In genomic region chr15:97933589-97933988, GRCh38 we compare ENCODE assay signal across 25 cellular contexts. TPM values are rescaled to one million over a fixed set of nuclear protein-coding genes. Genes with fewer than 3 reads are reported as not detected.
A peak's percentile ranks its signal among the peaks of the same experiment; 100 is the strongest.
DNase-seq lines count a peak whose midpoint lies in the region; ATAC-seq, FAIRE-seq and TF ChIP-seq lines count a peak whose summit lies in the region.
"Had no signal": no experiment of that assay in that cellular context is flagged by ENCODE, and none has a peak within 500 bp of the region (broad histone marks: within the 10 kb centered on the region; RNA-seq: fewer than 3 reads in every experiment).

No MANE protein-coding gene starts in this region.

- intact Hi-C loops in mammary epithelial cell (cut with micrococcal nuclease), result no loop called here
- intact Hi-C loops in upper lobe of right lung (cut with DNase I), result no loop called here

- no peaks in the 10 kb centered on the region for H3K36me3 Mint-ChIP-seq in astrocyte (ENCODE audit: low read depth, unreplicated experiment)
- H3K36me3 Mint-ChIP-seq: CD14-positive monocyte; CD4-positive, CD25-positive, alpha-beta regulatory T cell; CD8-positive, alpha-beta memory T cell had no signal

- H3K27ac ChIP-seq in BLaER1 (no peak overlapping the region), astrocyte (ENCODE audit: low read depth, low read length) (no peak overlapping the region), mammary epithelial cell (ENCODE audit: insufficient read depth, low read depth, low read length) (no peak overlapping the region), upper lobe of right lung (no peak overlapping the region)

- in situ Hi-C loops in mammary epithelial cell (cut with MboI; ENCODE audit: low sequenced_read_pairs in 2 of 2), result no loop called here

- CTCF ChIA-PET in mammary epithelial cell (lab: Charles Lee; ENCODE audit: low non-redundant PET), result no interaction called here

- peak; percentile 63 for FAIRE-seq in astrocyte (lab: Jason Lieb, UNC)
- FAIRE-seq: A204.1, GM12878, GM12892, GM18507 had no signal

- no peak for TF ChIP-seq CTCF in astrocyte (IDR thresholded peaks at IDR 0.05; ENCODE audit: insufficient read depth, low read depth, low read length)
- TF ChIP-seq CTCF in mammary epithelial cell (conservative IDR thresholded peaks at IDR 0.05 in 1 of 2, IDR thresholded peaks at IDR 0.05 in 1 of 2; ENCODE audit: extremely low read depth in 1 of 2, insufficient read depth in 1 of 2, low read depth in 1 of 2, low read length in 2 of 2), result no peak
- TF ChIP-seq CTCF in upper lobe of right lung (IDR thresholded peaks at IDR 0.05), result no peak

- no TSS peak for BruUV-seq in mammary epithelial cell (replicated peaks; lab: Mats Ljungman, UMichigan)

- 27% methylated on average over 1 of the region's 1 CpG for WGBS in mammary epithelial cell (ENCODE audit: low coverage, missing lambda C conversion rate)

- H2AFZ ChIP-seq in astrocyte (ENCODE audit: low read depth, low read length) (no peak overlapping the region), mammary epithelial cell (ENCODE audit: low read depth, low read length) (no peak overlapping the region)

- peaks cover 38% of the 10 kb centered on the region for H3K9me3 ChIP-seq in BLaER1
- H3K9me3 ChIP-seq in astrocyte (ENCODE audit: insufficient read depth, low read depth, low read length), result no peaks in the 10 kb centered on the region
- peaks cover 5% of the 10 kb centered on the region for H3K9me3 ChIP-seq in mammary epithelial cell (replicated peaks; ENCODE audit: insufficient read depth, low read length)
- no peaks in the 10 kb centered on the region for H3K9me3 ChIP-seq in upper lobe of right lung

- H3K4me3 Mint-ChIP-seq in astrocyte (ENCODE audit: unreplicated experiment), result no peak overlapping the region
- H3K4me3 Mint-ChIP-seq: B cell; CD14-positive monocyte; CD4-positive, alpha-beta memory T cell; CD4-positive, CD25-positive, alpha-beta regulatory T cell; CD8-positive, alpha-beta memory T cell had no signal

- no peaks in the 10 kb centered on the region for H3K27me3 ChIP-seq in BLaER1
- no peaks in the 10 kb centered on the region for H3K27me3 ChIP-seq in astrocyte (ENCODE audit: insufficient read depth, low read length)
- no peaks in the 10 kb centered on the region for H3K27me3 ChIP-seq in mammary epithelial cell (ENCODE audit: insufficient read depth, low read length)
- H3K27me3 ChIP-seq in upper lobe of right lung, result no peaks in the 10 kb centered on the region

- no peaks in the 10 kb centered on the region for H3K79me2 ChIP-seq in astrocyte (ENCODE audit: insufficient read depth, low read length)
- H3K79me2 ChIP-seq in mammary epithelial cell (ENCODE audit: insufficient read depth, low read length), result no peaks in the 10 kb centered on the region

- H3K36me3 ChIP-seq in BLaER1 (0 out of 2 replicates have a peak, but pooled peaks cover 5% of the 10 kb centered on the region), astrocyte (ENCODE audit: insufficient read depth, low read length) (no peaks in the 10 kb centered on the region), mammary epithelial cell (ENCODE audit: insufficient read depth, low read length) (no peaks in the 10 kb centered on the region), upper lobe of right lung (no peaks in the 10 kb centered on the region)

- H4K20me1 ChIP-seq in BLaER1 (no peaks in the 10 kb centered on the region), astrocyte (ENCODE audit: insufficient read depth, low read length) (no peaks in the 10 kb centered on the region), mammary epithelial cell (ENCODE audit: insufficient read depth, low read length) (no peaks in the 10 kb centered on the region)

- no peak overlapping the region for H3K9ac ChIP-seq in BLaER1
- no peak overlapping the region for H3K9ac ChIP-seq in astrocyte (ENCODE audit: low read length)
- no peak overlapping the region for H3K9ac ChIP-seq in mammary epithelial cell (ENCODE audit: insufficient read depth, low read length)

- DNase-seq in astrocyte (ENCODE audit: low read depth) (no peak), mammary epithelial cell (no peak), mucosa of gallbladder (ENCODE audit: low spot score) (no peak), upper lobe of right lung (no peak)
- DNase-seq: 8988T; AML-193; C1 segment of cervical spinal cord; CD4-positive, alpha-beta memory T cell; CD4-positive, CD25-positive, alpha-beta regulatory T cell; CD8-positive, alpha-beta memory T cell; COR-L47; DMS 273 treated with DMSO at 0.1 percent for 48 hours; DMS153; DMS53; DMS79; DND-41; EL; GDM1 had no signal

- peaks cover 15% of the 10 kb centered on the region for H3K9me3 Mint-ChIP-seq in astrocyte (ENCODE audit: unreplicated experiment)

- H3K4me2 ChIP-seq in BLaER1 (no peak overlapping the region), astrocyte (ENCODE audit: low read length) (no peak overlapping the region), mammary epithelial cell (ENCODE audit: insufficient read depth, low read depth, low read length) (no peak overlapping the region)

- H3K4me1 ChIP-seq in BLaER1 (no peaks in the 10 kb centered on the region), astrocyte (ENCODE audit: insufficient read depth, low read length) (no peaks in the 10 kb centered on the region), mammary epithelial cell (ENCODE audit: insufficient read depth, low read length) (no peaks in the 10 kb centered on the region), upper lobe of right lung (no peaks in the 10 kb centered on the region)

- ATAC-seq in upper lobe of right lung, result no peak
- ATAC-seq: GM12878 had no signal

- H3K4me3 ChIP-seq in BLaER1 (0 out of 2 replicates have a peak overlapping the region, but pooled peaks have one; percentile 13), astrocyte (ENCODE audit: insufficient read depth, low read depth, low read length) (no peak overlapping the region), mammary epithelial cell (replicated peaks in 1 of 3; ENCODE audit: insufficient read depth in 1 of 3, low read depth in 2 of 3, low read length in 3 of 3) (no peak overlapping the region), upper lobe of right lung (no peak overlapping the region)
- H3K4me3 ChIP-seq: GM12878 had no signal

- no peak overlapping the region for H3K27ac Mint-ChIP-seq in astrocyte (ENCODE audit: unreplicated experiment)
- H3K27ac Mint-ChIP-seq: B cell; CD14-positive monocyte; CD4-positive, alpha-beta memory T cell; CD4-positive, CD25-positive, alpha-beta regulatory T cell; CD8-positive, alpha-beta memory T cell had no signal

- dilution Hi-C loops in mammary epithelial cell (cut with HindIII; ENCODE audit: low sequenced_read_pairs), result no loop called here

- H3K4me1 Mint-ChIP-seq in astrocyte (ENCODE audit: low read depth, unreplicated experiment), result no peaks in the 10 kb centered on the region
- H3K4me1 Mint-ChIP-seq: B cell; CD14-positive monocyte; CD4-positive, alpha-beta memory T cell; CD4-positive, CD25-positive, alpha-beta regulatory T cell; CD8-positive, alpha-beta memory T cell had no signal

- H3K27me3 Mint-ChIP-seq in astrocyte (ENCODE audit: low read depth, unreplicated experiment), result no peaks in the 10 kb centered on the region
- H3K27me3 Mint-ChIP-seq: B cell; CD4-positive, alpha-beta memory T cell; CD4-positive, CD25-positive, alpha-beta regulatory T cell had no signal

RNA-seq across cellular contexts. Expression of gene ARRDC4, which starts 26.9 kb away (rescaled TPM):
- 30.4 and 42.4 TPM in 2 replicates for total RNA-seq in astrocyte
- 10 to 100 TPM; 18.3 to 61.5 TPM for total RNA-seq in mammary epithelial cell
- 8.9 TPM for polyA plus RNA-seq in mammary epithelial cell
- 8.0 TPM for polyA minus RNA-seq in mammary epithelial cell
- 28.3 TPM for total RNA-seq in mucosa of gallbladder
- 31.6 TPM for total RNA-seq in upper lobe of right lung
